ENCODE assay signal across 12 cellular contexts in the genomic region with DNA sequence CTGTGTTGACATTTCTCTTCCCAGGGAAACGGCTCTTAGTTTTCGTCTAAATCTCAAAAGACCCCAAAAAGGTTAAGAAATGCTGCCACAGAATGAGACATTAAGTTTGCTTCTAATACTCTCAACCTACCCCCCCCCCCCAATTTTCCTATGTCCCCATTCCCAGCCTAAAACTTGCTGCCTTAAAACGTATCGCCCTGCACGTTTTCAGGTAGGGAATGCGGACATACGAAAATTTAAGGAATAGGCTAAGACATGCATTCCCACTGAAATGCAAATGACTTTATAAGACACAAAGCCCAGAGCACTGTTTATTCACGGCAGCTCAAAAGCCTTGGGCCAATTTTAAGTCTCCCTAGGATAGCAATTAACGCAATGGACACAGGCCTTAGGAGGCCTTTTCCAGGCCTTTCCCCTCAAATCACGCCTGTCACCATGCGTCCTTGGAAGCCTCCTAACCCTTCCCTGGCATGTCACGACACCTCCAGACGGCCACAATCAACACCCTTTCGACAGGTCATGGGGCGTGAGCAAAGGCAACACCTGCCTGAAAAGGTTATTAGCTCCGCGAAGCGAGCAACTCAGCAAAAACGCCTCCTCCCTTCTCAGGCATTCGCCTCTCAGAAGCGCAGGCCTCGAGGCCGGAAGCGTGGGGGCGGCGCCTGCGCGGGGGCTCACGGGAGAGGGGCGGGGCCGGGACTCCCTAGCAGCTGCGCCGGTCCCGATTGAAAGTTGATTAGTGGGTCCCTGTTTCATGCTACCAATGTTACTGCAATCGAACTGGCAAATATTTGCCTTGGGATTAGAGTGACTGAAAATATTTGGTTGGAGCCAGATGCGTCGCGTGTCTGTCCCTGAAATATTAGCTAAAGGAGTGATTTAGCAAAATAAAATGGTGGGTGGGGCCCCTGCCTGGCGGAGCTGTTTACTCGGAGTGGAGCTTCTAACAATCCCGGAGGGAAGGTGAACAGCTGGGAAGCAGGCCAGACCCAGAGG. TPM values are rescaled to one million over a fixed set of nuclear protein-coding genes. Genes with fewer than 3 reads are reported as not detected.
DNase-seq lines count a peak whose midpoint lies in the region; ATAC-seq and TF ChIP-seq lines count a peak whose summit lies in the region.
"Had no signal": no experiment of that assay in that cellular context is flagged by ENCODE, and none has a peak within 500 bp of the region (broad histone marks: within the 10 kb centered on the region; RNA-seq: fewer than 3 reads in every experiment).

No MANE protein-coding gene starts in this region.

- no peaks in the 10 kb centered on the region for H3K9me3 ChIP-seq in Peyer's patch
- no peaks in the 10 kb centered on the region; the same call in 1 of the 2 replicates for H3K9me3 ChIP-seq in iPS DF 6.9 (ENCODE audit: control insufficient read depth, insufficient read depth, low read length)
- no peaks in the 10 kb centered on the region for H3K9me3 ChIP-seq in thyroid gland
- H3K9me3 ChIP-seq: HAP-1, uterus had no signal

- intact Hi-C loops in thyroid gland (cut with DNase I): no loop called here

- H3K4me1 ChIP-seq in Peyer's patch (no peaks in the 10 kb centered on the region), iPS DF 6.9 (ENCODE audit: control insufficient read depth, insufficient read depth, low read length) (peaks cover 2% of the 10 kb centered on the region; the same call in 1 of the 2 replicates), thyroid gland (no peaks in the 10 kb centered on the region)
- H3K4me1 ChIP-seq: HAP-1, uterus had no signal

- no peaks in the 10 kb centered on the region for H3K36me3 ChIP-seq in Peyer's patch
- no peaks in the 10 kb centered on the region for H3K36me3 ChIP-seq in iPS DF 6.9 (ENCODE audit: control insufficient read depth, insufficient read depth, low read length)
- H3K36me3 ChIP-seq in thyroid gland: no peaks in the 10 kb centered on the region
- H3K36me3 ChIP-seq: HAP-1, uterus had no signal

- no peak for ATAC-seq in GM21717 (IDR thresholded peaks at IDR 0.05; ENCODE audit: unreplicated experiment)
- ATAC-seq: activated CD8-positive, alpha-beta memory T cell treated with anti-CD3 and anti-CD28 coated beads, Interleukin-2, amount 10 ng/mL, durations not matched to agents 7 days and 5 days had no signal

- no peaks in the 10 kb centered on the region for H3K27me3 Mint-ChIP-seq in activated naive CD8-positive, alpha-beta T cell treated with anti-CD3 and anti-CD28 coated beads for 36 hours

- no peak overlapping the region for H3K4me3 Mint-ChIP-seq in activated naive CD8-positive, alpha-beta T cell treated with anti-CD3 and anti-CD28 coated beads for 36 hours
- H3K4me3 Mint-ChIP-seq: activated CD8-positive, alpha-beta memory T cell treated with anti-CD3 and anti-CD28 coated beads, Interleukin-2, amount 10 ng/mL, durations not matched to agents 7 days and 5 days; T-helper 2 cell treated with Interferon-gamma antibody and Interleukin-4, amounts not matched to agents 5 μg/mL and 100 μg/mL, for 36 hours had no signal

- H3K4me3 ChIP-seq in Peyer's patch (peak overlapping the region in 2 of 4 donors; percentile 39 to 47), iPS DF 6.9 (ENCODE audit: low read length) (no peak overlapping the region), thyroid gland (replicated peaks in 1 of 3) (no peak overlapping the region)
- H3K4me3 ChIP-seq: HAP-1, uterus had no signal

- H3K4me1 Mint-ChIP-seq in activated naive CD8-positive, alpha-beta T cell treated with anti-CD3 and anti-CD28 coated beads for 36 hours: peaks cover 9% of the 10 kb centered on the region

- H3K27me3 ChIP-seq in Peyer's patch (no peaks in the 10 kb centered on the region), iPS DF 6.9 (ENCODE audit: control insufficient read depth, insufficient read depth, low read length) (no peaks in the 10 kb centered on the region), thyroid gland (no peaks in the 10 kb centered on the region)
- H3K27me3 ChIP-seq: uterus had no signal

- WGBS in iPS DF 6.9 (ENCODE audit: insufficient coverage, insufficient read length): no CpG with 5 or more reads among the region's 41 CpGs
- 67 to 76% methylated on average over 40 of the region's 41 CpGs for WGBS in thyroid gland, 2 donors

- TF ChIP-seq POLR2A in Peyer's patch (IDR thresholded peaks at IDR 0.05) (no peak), thyroid gland (IDR thresholded peaks at IDR 0.05) (no peak)

- H3K27ac Mint-ChIP-seq in activated naive CD8-positive, alpha-beta T cell treated with anti-CD3 and anti-CD28 coated beads for 36 hours: no peak overlapping the region
- H3K27ac Mint-ChIP-seq: activated CD8-positive, alpha-beta memory T cell treated with anti-CD3 and anti-CD28 coated beads, Interleukin-2, amount 10 ng/mL, durations not matched to agents 7 days and 5 days; T-helper 2 cell treated with Interferon-gamma antibody and Interleukin-4, amounts not matched to agents 5 μg/mL and 100 μg/mL, for 36 hours had no signal

- H3K9me3 Mint-ChIP-seq in activated naive CD8-positive, alpha-beta T cell treated with anti-CD3 and anti-CD28 coated beads for 36 hours: no peaks in the 10 kb centered on the region
- H3K9me3 Mint-ChIP-seq: T-helper 2 cell treated with Interferon-gamma antibody and Interleukin-4, amounts not matched to agents 5 μg/mL and 100 μg/mL, for 36 hours had no signal

- TF ChIP-seq CTCF in Peyer's patch (IDR thresholded peaks at IDR 0.05) (no peak), thyroid gland (IDR thresholded peaks at IDR 0.05) (no peak)

- peak; percentile 45 for DNase-seq in NCI-H1092 treated with DMSO at 0.1 percent for 48 hours (lab: John Stamatoyannopoulos, UW)
- peak in 2 of 3 donors; percentile 73 to 83 for DNase-seq in Peyer's patch
- peak; percentile 31 for DNase-seq in iPS DF 6.9 (ENCODE audit: low read depth, low spot score)
- DNase-seq in thyroid gland: peak; percentile 17 to 22
- DNase-seq in NCI-H187 treated with DMSO at 0.1 percent for 48 hours (lab: John Stamatoyannopoulos, UW): no peak
- no peak for DNase-seq in activated naive CD8-positive, alpha-beta T cell treated with anti-CD3 and anti-CD28 coated beads for 36 hours
- DNase-seq: activated CD8-positive, alpha-beta memory T cell treated with anti-CD3 and anti-CD28 coated beads, Interleukin-2, amount 10 ng/mL, durations not matched to agents 7 days and 5 days; NCI-H526 treated with DMSO at 0.1 percent for 48 hours; uterus had no signal

- H3K36me3 Mint-ChIP-seq in activated naive CD8-positive, alpha-beta T cell treated with anti-CD3 and anti-CD28 coated beads for 36 hours: no peaks in the 10 kb centered on the region

- H3K27ac ChIP-seq in Peyer's patch (no peak overlapping the region), iPS DF 6.9 (ENCODE audit: low read length) (no peak overlapping the region), thyroid gland (no peak overlapping the region)
- H3K27ac ChIP-seq: uterus had no signal

RNA-seq across cellular contexts. Expression of a gene that starts 45.1 kb away (rescaled TPM):
- total RNA-seq in Peyer's patch: 10 to 100 TPM in 1 of 4 donors, 1 to 10 TPM in 3; 6.5 to 15.5 (median 9.1) TPM
- total RNA-seq in thyroid gland: 1 to 10 TPM in 1 of 4 donors, under 1 TPM in 3; 0.27 to 1.8 (median 0.47) TPM
- total RNA-seq in activated naive CD8-positive, alpha-beta T cell treated with anti-CD3 and anti-CD28 coated beads for 36 hours: 10 to 100 TPM; 79.7 to 85.0 TPM

Comparison
In these comparisons a context has a peak if more than half of its experiments do, and no peak if none do; other contexts are left out.
1. DNase-seq: peak in NCI-H1092 treated with DMSO at 0.1 percent for 48 hours (single experiment), Peyer's patch (2 of 3), iPS DF 6.9 (single experiment) and thyroid gland (2 of 2); none in NCI-H187 treated with DMSO at 0.1 percent for 48 hours (single experiment) and activated naive CD8-positive, alpha-beta T cell treated with anti-CD3 and anti-CD28 coated beads for 36 hours (single experiment).
2. RNA of a gene that starts 45.1 kb away (total RNA-seq): 79.7 to 85.0 TPM in activated naive CD8-positive, alpha-beta T cell treated with anti-CD3 and anti-CD28 coated beads for 36 hours; 6.5 to 15.5 TPM in Peyer's patch and 0.27 to 1.8 TPM in thyroid gland; every median in the first group is over 4 times any median in the second.